In genomic region chr2:69556008-69556407, GRCh38 we compare ENCODE assay signal across 18 cellular contexts.
DNase-seq lines count a peak whose midpoint lies in the region; ATAC-seq and TF ChIP-seq lines count a peak whose summit lies in the region.
"Had no signal": no experiment of that assay in that cellular context is flagged by ENCODE, and none has a peak within 500 bp of the region (broad histone marks: within the 10 kb centered on the region; RNA-seq: fewer than 3 reads in every experiment).

No MANE protein-coding gene starts in this region.

- H3K27ac ChIP-seq in CD4-positive, alpha-beta T cell (ENCODE audit: low read depth, low read length) = peak overlapping the region; percentile 5

- H3K4me3 Mint-ChIP-seq in activated CD4-positive, alpha-beta T cell treated with anti-CD3 and anti-CD28 coated beads for 36 hours = no peak overlapping the region
- H3K4me3 Mint-ChIP-seq in activated CD4-positive, alpha-beta T cell treated with anti-CD3 and anti-CD28 coated beads, Interleukin-2, amount 10 ng/mL, durations not matched to agents 7 days and 5 days = no peak overlapping the region
- peak overlapping the region; percentile 6 for H3K4me3 Mint-ChIP-seq in CD4-positive, alpha-beta T cell
- H3K4me3 Mint-ChIP-seq in activated naive CD8-positive, alpha-beta T cell = peak overlapping the region; percentile 3
- H3K4me3 Mint-ChIP-seq in natural killer cell = no peak overlapping the region
- H3K4me3 Mint-ChIP-seq: GM23338 had no signal

- H3K27me3 Mint-ChIP-seq in activated CD4-positive, alpha-beta T cell treated with anti-CD3 and anti-CD28 coated beads for 36 hours = no peaks in the 10 kb centered on the region
- H3K27me3 Mint-ChIP-seq in activated CD4-positive, alpha-beta T cell treated with anti-CD3 and anti-CD28 coated beads, Interleukin-2, amount 10 ng/mL, durations not matched to agents 7 days and 5 days = no peaks in the 10 kb centered on the region
- H3K27me3 Mint-ChIP-seq in CD4-positive, alpha-beta T cell = no peaks in the 10 kb centered on the region
- no peaks in the 10 kb centered on the region for H3K27me3 Mint-ChIP-seq in activated naive CD8-positive, alpha-beta T cell
- H3K27me3 Mint-ChIP-seq in natural killer cell (ENCODE audit: low read depth in 2 of 2) = no peaks in the 10 kb centered on the region

- DNase-seq in activated CD4-positive, alpha-beta T cell treated with anti-CD3 and anti-CD28 coated beads for 36 hours = no peak
- no peak for DNase-seq in activated CD4-positive, alpha-beta T cell treated with anti-CD3 and anti-CD28 coated beads, Interleukin-2, amount 10 ng/mL, durations not matched to agents 7 days and 5 days
- no peak for DNase-seq in CD4-positive, alpha-beta T cell
- DNase-seq in natural killer cell = no peak
- no peak for DNase-seq in AG20443 (ENCODE audit: low spot score)
- DNase-seq in G401 (ENCODE audit: low spot score) = no peak
- DNase-seq: DND-41; KBM-7; NCI-H1092; NCI-H1694; NCI-H2107; NCI-H226; NCI-H526; NK-92 treated with Interleukin-12 subunit alpha and Interleukin-12 subunit beta, amount 100 ng/mL, for 24 hours; OCI-M1 had no signal

- no peak for TF ChIP-seq CTCF in CD4-positive, alpha-beta T cell (IDR thresholded peaks at IDR 0.05)
- TF ChIP-seq CTCF in natural killer cell (IDR thresholded peaks at IDR 0.05) = no peak

- H3K27me3 ChIP-seq in CD4-positive, alpha-beta T cell (ENCODE audit: control insufficient read depth, insufficient read depth, low read length) = no peaks in the 10 kb centered on the region

- in situ Hi-C loops in G401 (cut with HindIII; ENCODE audit: low sequenced_read_pairs) = no loop called here

- no peak for ATAC-seq in activated CD4-positive, alpha-beta T cell treated with anti-CD3 and anti-CD28 coated beads for 36 hours
- no peak for ATAC-seq in CD4-positive, alpha-beta T cell (ENCODE audit: poor library complexity)
- peak in 2 of 3 donors; percentile 38 to 46 for ATAC-seq in natural killer cell
- no peak for ATAC-seq in HG03175 (IDR thresholded peaks at IDR 0.05; ENCODE audit: unreplicated experiment)
- ATAC-seq: GM23338 had no signal

- H3K27ac Mint-ChIP-seq in activated CD4-positive, alpha-beta T cell treated with anti-CD3 and anti-CD28 coated beads for 36 hours = peak overlapping the region; percentile 34
- H3K27ac Mint-ChIP-seq in activated CD4-positive, alpha-beta T cell treated with anti-CD3 and anti-CD28 coated beads, Interleukin-2, amount 10 ng/mL, durations not matched to agents 7 days and 5 days = no peak overlapping the region
- H3K27ac Mint-ChIP-seq in CD4-positive, alpha-beta T cell = peak overlapping the region; percentile 62
- H3K27ac Mint-ChIP-seq in activated naive CD8-positive, alpha-beta T cell = peak overlapping the region; percentile 72
- H3K27ac Mint-ChIP-seq in natural killer cell = peak overlapping the region; percentile 58 to 75
- H3K27ac Mint-ChIP-seq: GM23338 had no signal

- POLR2A ChIA-PET in activated CD4-positive, alpha-beta T cell treated with anti-CD3 and anti-CD28 coated beads for 36 hours (lab: Charles Lee) = no interaction called here
- POLR2A ChIA-PET in activated CD4-positive, alpha-beta T cell treated with anti-CD3 and anti-CD28 coated beads, Interleukin-2, amount 10 ng/mL, durations not matched to agents 7 days and 5 days (lab: Charles Lee) = no interaction called here
- POLR2A ChIA-PET in CD4-positive, alpha-beta T cell (lab: Charles Lee) = interaction anchor here (0.6 to 1.8 kb wide), 2 partner anchors 9 to 186 kb away, joined by 3 to 7 read pairs; no protein-coding TSS in a partner anchor

- CTCF ChIA-PET in activated CD4-positive, alpha-beta T cell treated with anti-CD3 and anti-CD28 coated beads for 36 hours (lab: Charles Lee) = interaction anchor here (0.5 to 1.4 kb wide), 5 partner anchors 9 to 181 kb away, joined by 3 to 5 read pairs (median 3); no protein-coding TSS in a partner anchor
- CTCF ChIA-PET in activated CD4-positive, alpha-beta T cell treated with anti-CD3 and anti-CD28 coated beads, Interleukin-2, amount 10 ng/mL, durations not matched to agents 7 days and 5 days (lab: Charles Lee) = interaction anchor here (1.4 kb wide), 1 partner anchor 9 kb away, joined by 8 read pairs; no protein-coding TSS in a partner anchor
- CTCF ChIA-PET in CD4-positive, alpha-beta T cell (lab: Charles Lee) = interaction anchor here (2.0 kb wide), 1 partner anchor 10 kb away, joined by 9 read pairs; no protein-coding TSS in a partner anchor

- peaks cover 67% of the 10 kb centered on the region for H3K4me1 Mint-ChIP-seq in activated CD4-positive, alpha-beta T cell treated with anti-CD3 and anti-CD28 coated beads for 36 hours
- H3K4me1 Mint-ChIP-seq in activated CD4-positive, alpha-beta T cell treated with anti-CD3 and anti-CD28 coated beads, Interleukin-2, amount 10 ng/mL, durations not matched to agents 7 days and 5 days = peaks cover 39% of the 10 kb centered on the region
- peaks cover 87% of the 10 kb centered on the region for H3K4me1 Mint-ChIP-seq in CD4-positive, alpha-beta T cell (ENCODE audit: low read depth)
- peaks cover 80% of the 10 kb centered on the region for H3K4me1 Mint-ChIP-seq in activated naive CD8-positive, alpha-beta T cell (ENCODE audit: low read depth)
- H3K4me1 Mint-ChIP-seq in natural killer cell = peaks cover 63 to 67% of the 10 kb centered on the region in 2 donors

- no peaks in the 10 kb centered on the region for H3K9me3 ChIP-seq in CD4-positive, alpha-beta T cell (ENCODE audit: control insufficient read depth, low read length)

- H3K36me3 Mint-ChIP-seq in activated CD4-positive, alpha-beta T cell treated with anti-CD3 and anti-CD28 coated beads for 36 hours (ENCODE audit: low read depth) = peaks cover 34% of the 10 kb centered on the region
- peaks cover 39% of the 10 kb centered on the region for H3K36me3 Mint-ChIP-seq in activated CD4-positive, alpha-beta T cell treated with anti-CD3 and anti-CD28 coated beads, Interleukin-2, amount 10 ng/mL, durations not matched to agents 7 days and 5 days (ENCODE audit: low read depth)
- peaks cover 59% of the 10 kb centered on the region for H3K36me3 Mint-ChIP-seq in CD4-positive, alpha-beta T cell (ENCODE audit: low read depth)
- peaks cover 8% of the 10 kb centered on the region for H3K36me3 Mint-ChIP-seq in activated naive CD8-positive, alpha-beta T cell
- H3K36me3 Mint-ChIP-seq in natural killer cell = no peaks in the 10 kb centered on the region

- no peaks in the 10 kb centered on the region for H3K9me3 Mint-ChIP-seq in activated CD4-positive, alpha-beta T cell treated with anti-CD3 and anti-CD28 coated beads for 36 hours (ENCODE audit: low read depth)
- no peaks in the 10 kb centered on the region for H3K9me3 Mint-ChIP-seq in activated CD4-positive, alpha-beta T cell treated with anti-CD3 and anti-CD28 coated beads, Interleukin-2, amount 10 ng/mL, durations not matched to agents 7 days and 5 days
- H3K9me3 Mint-ChIP-seq in CD4-positive, alpha-beta T cell = no peaks in the 10 kb centered on the region
- H3K9me3 Mint-ChIP-seq in activated naive CD8-positive, alpha-beta T cell (ENCODE audit: low read depth) = no peaks in the 10 kb centered on the region
- no peaks in the 10 kb centered on the region for H3K9me3 Mint-ChIP-seq in natural killer cell
- H3K9me3 Mint-ChIP-seq: GM23338 had no signal

- intact Hi-C loops in activated CD4-positive, alpha-beta T cell treated with anti-CD3 and anti-CD28 coated beads for 36 hours (cut with DNase I, micrococcal nuclease) = loop anchor here in 1 of 2 experiments (5.0 kb wide), 1 partner anchor 261 kb away; no protein-coding TSS in a partner anchor
- intact Hi-C loops in CD4-positive, alpha-beta T cell (cut with DNase I, micrococcal nuclease) = loop anchor here in 1 of 2 experiments (2.0 kb wide), 1 partner anchor 69 kb away; no protein-coding TSS in a partner anchor
- intact Hi-C loops in natural killer cell (cut with micrococcal nuclease) = no loop called here

Comparison
In these comparisons a context has a peak if more than half of its experiments do, and no peak if none do; other contexts are left out.
1. ATAC-seq: peak in natural killer cell (2 of 3); none in activated CD4-positive, alpha-beta T cell treated with anti-CD3 and anti-CD28 coated beads for 36 hours (single experiment), CD4-positive, alpha-beta T cell (single experiment) and HG03175 (single experiment).
2. H3K4me3 Mint-ChIP-seq: peak in CD4-positive, alpha-beta T cell (single experiment) and activated naive CD8-positive, alpha-beta T cell (single experiment); none in activated CD4-positive, alpha-beta T cell treated with anti-CD3 and anti-CD28 coated beads for 36 hours (single experiment), activated CD4-positive, alpha-beta T cell treated with anti-CD3 and anti-CD28 coated beads, Interleukin-2, amount 10 ng/mL, durations not matched to agents 7 days and 5 days (single experiment) and natural killer cell (single experiment).